Comparison of ENCODE assay signal across 8 cellular contexts in the genomic region with DNA sequence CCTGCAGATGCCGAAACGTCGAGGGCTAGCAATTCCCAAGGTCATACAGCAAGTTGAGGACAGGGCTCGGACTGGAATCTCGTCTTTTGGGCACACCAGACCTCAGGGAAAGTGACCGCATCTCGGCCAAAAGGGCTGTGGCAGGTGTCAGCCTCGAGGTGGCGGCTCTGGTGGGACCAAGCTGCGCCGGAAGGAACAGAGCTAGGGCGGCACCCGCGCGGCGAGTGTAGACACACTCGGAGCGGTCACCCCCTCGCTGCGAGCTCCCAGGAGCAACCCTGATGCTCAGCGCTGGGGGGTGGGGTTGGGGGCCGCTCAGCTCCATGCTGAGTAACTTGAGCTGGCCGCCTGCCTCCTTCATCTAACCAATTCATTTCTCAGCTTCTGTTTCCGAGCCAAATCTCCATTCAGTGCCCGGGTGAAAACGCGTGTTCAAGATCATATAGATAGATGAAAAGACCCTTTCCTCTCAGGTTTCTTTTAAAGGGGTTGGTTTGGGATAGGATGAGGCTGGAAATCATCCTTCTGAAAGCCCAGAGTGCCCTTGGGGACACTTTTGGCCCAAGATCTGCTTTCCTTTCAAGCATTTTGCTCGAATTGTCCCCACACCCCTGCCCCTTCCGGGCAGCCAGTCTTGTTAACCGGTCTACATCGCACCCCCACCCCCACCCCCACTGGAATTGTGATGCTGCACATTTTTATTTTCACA. TPM values are rescaled to one million over a fixed set of nuclear protein-coding genes. Genes with fewer than 3 reads are reported as not detected.
DNase-seq lines count a peak whose midpoint lies in the region; ATAC-seq and TF ChIP-seq lines count a peak whose summit lies in the region.

No MANE protein-coding gene starts in this region.

- H3K4me3 ChIP-seq in mesenchymal stem cell (ENCODE audit: insufficient read depth in 1 of 2, low read depth in 1 of 2, low read length in 2 of 2), result peak overlapping the region in 1 of 2 experiments; percentile 24
- H3K4me3 ChIP-seq in testis, result no peak overlapping the region

- no peak for TF ChIP-seq CTCF in testis (IDR thresholded peaks at IDR 0.05)

- H3K36me3 Mint-ChIP-seq in activated T-helper 1 cell treated with anti-CD3 and anti-CD28 coated beads, Interleukin-12 subunit alpha, Interleukin-12 subunit beta, Interleukin-2, Interleukin-4 antibody, amounts not matched to agents 30 ng/mL and 10 ng/mL and 1 ng/mL, durations not matched to agents 14 hours and 24 hours and 36 hours (ENCODE audit: low read depth), result no peaks in the 10 kb centered on the region

- DNase-seq in Daoy (ENCODE audit: low read depth), result peak; percentile 42
- DNase-seq in NCI-H1694 (lab: John Stamatoyannopoulos, UW), result peak; percentile 31
- DNase-seq in activated T-helper 1 cell treated with anti-CD3 and anti-CD28 coated beads, Interleukin-12 subunit alpha, Interleukin-12 subunit beta, Interleukin-2, Interleukin-4 antibody, amounts not matched to agents 30 ng/mL and 10 ng/mL and 1 ng/mL, durations not matched to agents 14 hours and 24 hours and 36 hours (ENCODE audit: low spot score), result no peak
- no peak for DNase-seq in mesenchymal stem cell
- no peak for DNase-seq in central memory CD4-positive, alpha-beta T cell
- no peak for DNase-seq in testis

- H2BK120ac ChIP-seq in mesenchymal stem cell (ENCODE audit: low read depth, low read length), result no peak overlapping the region

- H3K9me3 Mint-ChIP-seq in activated T-helper 1 cell treated with anti-CD3 and anti-CD28 coated beads, Interleukin-12 subunit alpha, Interleukin-12 subunit beta, Interleukin-2, Interleukin-4 antibody, amounts not matched to agents 30 ng/mL and 10 ng/mL and 1 ng/mL, durations not matched to agents 14 hours and 24 hours and 36 hours, result no peaks in the 10 kb centered on the region

- no peak overlapping the region for H2BK5ac ChIP-seq in mesenchymal stem cell (ENCODE audit: low read depth, low read length, poor library complexity, severe bottlenecking)

- no peak overlapping the region for H3K18ac ChIP-seq in mesenchymal stem cell (ENCODE audit: low read depth in 1 of 2, low read length in 2 of 2)

- peak overlapping the region; percentile 48 for H3K4me2 ChIP-seq in mesenchymal stem cell (ENCODE audit: low read length, poor library complexity, severe bottlenecking)

- H3K36me3 ChIP-seq in mesenchymal stem cell (ENCODE audit: control insufficient read depth in 1 of 2, insufficient read depth in 2 of 2, low read depth in 1 of 2, low read length in 2 of 2) (no peaks in the 10 kb centered on the region), testis (ENCODE audit: low read depth, missing control alignments) (no peaks in the 10 kb centered on the region)

- H3K27me3 ChIP-seq in mesenchymal stem cell (ENCODE audit: control insufficient read depth in 1 of 2, insufficient read depth in 1 of 2, low read length in 2 of 2) (peaks cover 46 to 86% of the 10 kb centered on the region in 2 experiments), testis (no peaks in the 10 kb centered on the region)

- no peak overlapping the region for H4K91ac ChIP-seq in mesenchymal stem cell (ENCODE audit: low read length)

- no peak overlapping the region for H4K8ac ChIP-seq in mesenchymal stem cell (ENCODE audit: low read length)

- H3K9me3 ChIP-seq in mesenchymal stem cell (ENCODE audit: control insufficient read depth, low read length), result no peaks in the 10 kb centered on the region
- H3K9me3 ChIP-seq in testis, result no peaks in the 10 kb centered on the region

- no peak overlapping the region for H2AFZ ChIP-seq in mesenchymal stem cell (ENCODE audit: low read depth, low read length)

- 4% methylated on average over 31 of the region's 31 CpGs for WGBS in mesenchymal stem cell
- WGBS in testis, 2 donors, result 4 to 12% methylated on average over 10 to 26 of the region's 31 CpGs

- no peak overlapping the region for H3K27ac Mint-ChIP-seq in activated T-helper 1 cell treated with anti-CD3 and anti-CD28 coated beads, Interleukin-12 subunit alpha, Interleukin-12 subunit beta, Interleukin-2, Interleukin-4 antibody, amounts not matched to agents 30 ng/mL and 10 ng/mL and 1 ng/mL, durations not matched to agents 14 hours and 24 hours and 36 hours

- no peak overlapping the region for H2BK15ac ChIP-seq in mesenchymal stem cell (ENCODE audit: low read depth, poor library complexity, severe bottlenecking)

- no peak overlapping the region for H3K23ac ChIP-seq in mesenchymal stem cell (ENCODE audit: low read length in 2 of 2)

- no peak overlapping the region for H3K4ac ChIP-seq in mesenchymal stem cell (ENCODE audit: low read depth in 1 of 2, low read length in 2 of 2)

- peaks cover 74% of the 10 kb centered on the region for H3K27me3 Mint-ChIP-seq in activated T-helper 1 cell treated with anti-CD3 and anti-CD28 coated beads, Interleukin-12 subunit alpha, Interleukin-12 subunit beta, Interleukin-2, Interleukin-4 antibody, amounts not matched to agents 30 ng/mL and 10 ng/mL and 1 ng/mL, durations not matched to agents 14 hours and 24 hours and 36 hours (ENCODE audit: insufficient read depth)

- intact Hi-C loops in activated T-helper 1 cell treated with anti-CD3 and anti-CD28 coated beads, Interleukin-12 subunit alpha, Interleukin-12 subunit beta, Interleukin-2, Interleukin-4 antibody, amounts not matched to agents 30 ng/mL and 10 ng/mL and 1 ng/mL, durations not matched to agents 14 hours and 24 hours and 36 hours (cut with micrococcal nuclease), result loop anchor here (2.0 to 5.0 kb wide), 4 partner anchors 69 to 1852 kb away; no protein-coding TSS in a partner anchor
- intact Hi-C loops in testis (cut with DNase I; ENCODE audit: low total_unique reads), result no loop called here

- peaks cover 46% of the 10 kb centered on the region for H3K4me1 Mint-ChIP-seq in activated T-helper 1 cell treated with anti-CD3 and anti-CD28 coated beads, Interleukin-12 subunit alpha, Interleukin-12 subunit beta, Interleukin-2, Interleukin-4 antibody, amounts not matched to agents 30 ng/mL and 10 ng/mL and 1 ng/mL, durations not matched to agents 14 hours and 24 hours and 36 hours (ENCODE audit: low read depth)

- TF ChIP-seq POLR2A in testis (IDR thresholded peaks at IDR 0.05), result no peak

- no peak overlapping the region for H2AK5ac ChIP-seq in mesenchymal stem cell (ENCODE audit: low read length, severe bottlenecking)

- H3K4me3 Mint-ChIP-seq in activated T-helper 1 cell treated with anti-CD3 and anti-CD28 coated beads, Interleukin-12 subunit alpha, Interleukin-12 subunit beta, Interleukin-2, Interleukin-4 antibody, amounts not matched to agents 30 ng/mL and 10 ng/mL and 1 ng/mL, durations not matched to agents 14 hours and 24 hours and 36 hours, result peak overlapping the region; percentile 40

- peaks cover 6% of the 10 kb centered on the region for H3K79me1 ChIP-seq in mesenchymal stem cell (replicated peaks; ENCODE audit: low read length, poor library complexity, severe bottlenecking)

- no peak overlapping the region for H2BK12ac ChIP-seq in mesenchymal stem cell (ENCODE audit: low read length in 2 of 2)

- H3K14ac ChIP-seq in mesenchymal stem cell (ENCODE audit: low read length in 2 of 2), result no peak overlapping the region

- no peak overlapping the region for H3K9ac ChIP-seq in mesenchymal stem cell (ENCODE audit: low read length)

- ATAC-seq in GM18511 (IDR thresholded peaks at IDR 0.05; ENCODE audit: unreplicated experiment) (no peak), GM19467 (IDR thresholded peaks at IDR 0.05; ENCODE audit: unreplicated experiment) (no peak)

- H3K27ac ChIP-seq in mesenchymal stem cell (ENCODE audit: low read length, poor library complexity, severe bottlenecking) (no peak overlapping the region), testis (no peak overlapping the region)

- H3K4me1 ChIP-seq in mesenchymal stem cell (ENCODE audit: control insufficient read depth, insufficient read depth, low read depth, low read length) (peaks cover 34% of the 10 kb centered on the region), testis (peaks cover 29% of the 10 kb centered on the region)

RNA-seq across cellular contexts. Expression of gene TUBB2B, which starts 2.3 kb away (rescaled TPM):
- 104 TPM in 2 replicates for total RNA-seq in Daoy (2014; rRNA removed; shearing (Covaris generic))
- 0.20 and 0.57 TPM in 2 replicates for total RNA-seq in activated T-helper 1 cell treated with anti-CD3 and anti-CD28 coated beads, Interleukin-12 subunit alpha, Interleukin-12 subunit beta, Interleukin-2, Interleukin-4 antibody, amounts not matched to agents 30 ng/mL and 10 ng/mL and 1 ng/mL, durations not matched to agents 14 hours and 24 hours and 36 hours
- polyA plus RNA-seq in mesenchymal stem cell (2013, experiment 1 of 2), result 24.5 TPM
- 25.5 TPM for polyA plus RNA-seq in mesenchymal stem cell (2013, experiment 2 of 2)
- total RNA-seq in testis, result 1 to 10 TPM; 1.6 to 2.2 TPM
- 3.6 TPM for polyA plus RNA-seq in testis (ENCODE audit: insufficient read depth, low read depth, low replicate concordance)

RNA-seq across cellular contexts. Expression of gene PSMG4, which starts 29.0 kb away (rescaled TPM):
- 26.6 and 35.3 TPM in 2 replicates for total RNA-seq in Daoy (2014; rRNA removed; shearing (Covaris generic))
- 32.1 and 35.4 TPM in 2 replicates for total RNA-seq in activated T-helper 1 cell treated with anti-CD3 and anti-CD28 coated beads, Interleukin-12 subunit alpha, Interleukin-12 subunit beta, Interleukin-2, Interleukin-4 antibody, amounts not matched to agents 30 ng/mL and 10 ng/mL and 1 ng/mL, durations not matched to agents 14 hours and 24 hours and 36 hours
- 24.6 TPM for polyA plus RNA-seq in mesenchymal stem cell (2013, experiment 1 of 2)
- polyA plus RNA-seq in mesenchymal stem cell (2013, experiment 2 of 2), result 26.0 TPM
- total RNA-seq in testis, result 10 to 100 TPM; 42.4 to 46.1 TPM
- polyA plus RNA-seq in testis (ENCODE audit: insufficient read depth, low read depth, low replicate concordance), result 23.1 TPM

Comparison
In these comparisons a context has a peak if more than half of its experiments do, and no peak if none do; other contexts are left out.
1. DNase-seq: peak in Daoy (single experiment) and NCI-H1694 (single experiment); none in activated T-helper 1 cell treated with anti-CD3 and anti-CD28 coated beads, Interleukin-12 subunit alpha, Interleukin-12 subunit beta, Interleukin-2, Interleukin-4 antibody, amounts not matched to agents 30 ng/mL and 10 ng/mL and 1 ng/mL, durations not matched to agents 14 hours and 24 hours and 36 hours (single experiment), mesenchymal stem cell (single experiment), central memory CD4-positive, alpha-beta T cell (single experiment) and testis (single experiment).
2. RNA of gene TUBB2B, which starts 2.3 kb away (total RNA-seq): 104 TPM in Daoy; 1.6 to 2.2 TPM in testis and 0.20 to 0.57 TPM in activated T-helper 1 cell treated with anti-CD3 and anti-CD28 coated beads, Interleukin-12 subunit alpha, Interleukin-12 subunit beta, Interleukin-2, Interleukin-4 antibody, amounts not matched to agents 30 ng/mL and 10 ng/mL and 1 ng/mL, durations not matched to agents 14 hours and 24 hours and 36 hours; every median in the first group is over 10 times any median in the second.